11 cellular contexts compared by ENCODE assay signal in genomic region chr7:92648082-92648481, GRCh38.
A peak's percentile ranks its signal among the peaks of the same experiment; 100 is the strongest.
DNase-seq lines count a peak whose midpoint lies in the region; ATAC-seq and TF ChIP-seq lines count a peak whose summit lies in the region.
"Had no signal": no experiment of that assay in that cellular context is flagged by ENCODE, and none has a peak within 500 bp of the region (broad histone marks: within the 10 kb centered on the region; RNA-seq: fewer than 3 reads in every experiment).

No MANE protein-coding gene starts in this region.

- peak overlapping the region; percentile 98 for H3K27ac Mint-ChIP-seq in activated naive CD8-positive, alpha-beta T cell

- no peak for TF ChIP-seq CTCF in GM10248 (IDR thresholded peaks at IDR 0.05; ENCODE audit: control extremely low read depth, extremely low read depth, low read depth, missing control alignments)

- POLR2A ChIA-PET in GM10248 (lab: Yijun Ruan, JAX): no interaction called here

- no peaks in the 10 kb centered on the region for H3K27me3 Mint-ChIP-seq in activated naive CD8-positive, alpha-beta T cell

- CTCF ChIA-PET in GM10248 (lab: Yijun Ruan, JAX): interaction anchor here (0.8 to 2.2 kb wide), 2 partner anchors 71 to 185 kb away, joined by 3 to 10 read pairs; no protein-coding TSS in a partner anchor

- ATAC-seq in GM19397 (IDR thresholded peaks at IDR 0.05; ENCODE audit: unreplicated experiment) (peak; percentile 49), HG03066 (IDR thresholded peaks at IDR 0.05; ENCODE audit: low read depth, unreplicated experiment) (peak; percentile 64)

- peaks cover 74% of the 10 kb centered on the region for H3K4me1 Mint-ChIP-seq in activated naive CD8-positive, alpha-beta T cell (ENCODE audit: low read depth)

- peak; percentile 35 for DNase-seq in GM10248 (ENCODE audit: extremely low spot score)
- no peak for DNase-seq in HPDE6-E6E7 (ENCODE audit: extremely low spot score)
- no peak for DNase-seq in activated CD4-positive, alpha-beta T cell treated with anti-CD3 and anti-CD28 coated beads for 48 hours
- DNase-seq in NCI-H1694 treated with DMSO at 0.1 percent for 48 hours (lab: John Stamatoyannopoulos, UW): no peak
- no peak for DNase-seq in AML-193 (lab: John Stamatoyannopoulos, UW)
- DNase-seq: H7; mesendoderm; stimulated activated CD4-positive, alpha-beta T cell treated with anti-CD3 and anti-CD28 coated beads, Interleukin-15, amount 100 ng/mL, for 24 hours had no signal

- H3K9me3 Mint-ChIP-seq in activated naive CD8-positive, alpha-beta T cell (ENCODE audit: low read depth): no peaks in the 10 kb centered on the region

- peak overlapping the region; percentile 74 for H3K4me3 Mint-ChIP-seq in activated naive CD8-positive, alpha-beta T cell

- H3K36me3 Mint-ChIP-seq in activated naive CD8-positive, alpha-beta T cell: peaks cover 26% of the 10 kb centered on the region
